ENCODE assay signal across 21 cellular contexts in the genomic region with DNA sequence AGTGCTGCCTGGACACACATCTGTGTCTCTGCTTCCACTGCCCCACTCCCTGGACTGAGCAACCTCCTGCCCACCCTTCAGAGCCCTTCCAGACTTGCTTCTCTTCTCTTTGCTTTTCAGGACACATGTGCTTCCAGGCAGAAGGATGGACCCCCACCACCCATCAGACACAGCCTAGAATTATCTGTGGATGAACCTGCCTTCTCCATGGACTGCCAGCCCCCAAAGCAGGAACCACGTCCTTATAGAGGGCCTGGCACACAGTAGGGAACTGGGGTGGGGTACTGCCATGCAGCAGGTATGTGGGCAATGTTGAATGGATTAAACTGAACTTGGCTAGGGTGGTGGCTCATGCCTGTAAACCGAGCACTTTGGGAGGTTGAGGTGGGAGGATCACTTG. TPM values are rescaled to one million over a fixed set of nuclear protein-coding genes. Genes with fewer than 3 reads are reported as not detected.
"Had no signal": no experiment of that assay in that cellular context is flagged by ENCODE, and none has a peak within 500 bp of the region (broad histone marks: within the 10 kb centered on the region; RNA-seq: fewer than 3 reads in every experiment).

No MANE protein-coding gene starts in this region.

- ATAC-seq: activated CD4-positive, CD25-positive, alpha-beta regulatory T cell treated with anti-CD3 and anti-CD28 coated beads, Interleukin-2, amount 50 U/mL, for 24 hours; left ventricle myocardium superior; pancreas; stimulated activated naive CD8-positive, alpha-beta T cell treated with anti-CD3 and anti-CD28 coated beads, Interleukin-15, Interleukin-2, amounts not matched to agents 100 U/mL and 50 U/mL, for 24 hours had no signal

- H3K4me1 ChIP-seq: pancreas had no signal

- H3K9me3 ChIP-seq: pancreas, suprapubic skin had no signal

- H3K4me3 ChIP-seq: pancreas, suprapubic skin had no signal

- DNase-seq: activated CD4-positive, alpha-beta T cell treated with anti-CD3 and anti-CD28 coated beads, Interleukin-2, amount 50 U/mL, for 1 hour; activated CD8-positive, alpha-beta memory T cell treated with anti-CD3 and anti-CD28 coated beads for 24 hours; activated naive CD8-positive, alpha-beta T cell treated with anti-CD3 and anti-CD28 coated beads for 36 hours; amygdala; erythroblast; hippocampal formation; left ventricle myocardium superior; pancreas; retina; small intestine; stimulated activated CD4-positive, alpha-beta T cell treated with anti-CD3 and anti-CD28 coated beads, Interleukin-4, amount 100 ng/mL, for 4 hours; stimulated activated CD8-positive, alpha-beta memory T cell treated with anti-CD3 and anti-CD28 coated beads, Interleukin-4, amount 100 ng/mL, for 48 hours; stimulated activated naive CD8-positive, alpha-beta T cell treated with anti-CD3 and anti-CD28 coated beads, Interleukin-15, Interleukin-2, amounts not matched to agents 100 U/mL and 50 U/mL, for 24 hours had no signal

- H3K27ac ChIP-seq: pancreas, suprapubic skin had no signal

- FAIRE-seq: bronchial epithelial cell, keratinocyte, pancreas, small intestine had no signal

- H3K36me3 ChIP-seq: pancreas, suprapubic skin had no signal

RNA-seq across cellular contexts. Expression of gene KIAA1755, which starts 3.6 kb away (rescaled TPM):
- total RNA-seq: activated naive CD8-positive, alpha-beta T cell treated with anti-CD3 and anti-CD28 coated beads for 36 hours; activated T-helper 1 cell treated with anti-CD3 and anti-CD28 coated beads, Interleukin-12 subunit alpha, Interleukin-12 subunit beta, Interleukin-2, Interleukin-4 antibody, amounts not matched to agents 30 ng/mL and 10 ng/mL and 1 ng/mL, durations not matched to agents 14 hours and 24 hours and 36 hours; bronchial epithelial cell had no signal
- polyA plus RNA-seq: keratinocyte had no signal

RNA-seq across cellular contexts. Expression of gene BPI, which starts 47.0 kb away (rescaled TPM):
- total RNA-seq: activated naive CD8-positive, alpha-beta T cell treated with anti-CD3 and anti-CD28 coated beads for 36 hours; activated T-helper 1 cell treated with anti-CD3 and anti-CD28 coated beads, Interleukin-12 subunit alpha, Interleukin-12 subunit beta, Interleukin-2, Interleukin-4 antibody, amounts not matched to agents 30 ng/mL and 10 ng/mL and 1 ng/mL, durations not matched to agents 14 hours and 24 hours and 36 hours; bronchial epithelial cell; glomerular endothelial cell; left ventricle myocardium superior; neural crest cell; suprapubic skin; ureter had no signal
- polyA plus RNA-seq: keratinocyte, pancreas, small intestine had no signal
